1 cellular context compared by ENCODE assay signal in the genomic region with DNA sequence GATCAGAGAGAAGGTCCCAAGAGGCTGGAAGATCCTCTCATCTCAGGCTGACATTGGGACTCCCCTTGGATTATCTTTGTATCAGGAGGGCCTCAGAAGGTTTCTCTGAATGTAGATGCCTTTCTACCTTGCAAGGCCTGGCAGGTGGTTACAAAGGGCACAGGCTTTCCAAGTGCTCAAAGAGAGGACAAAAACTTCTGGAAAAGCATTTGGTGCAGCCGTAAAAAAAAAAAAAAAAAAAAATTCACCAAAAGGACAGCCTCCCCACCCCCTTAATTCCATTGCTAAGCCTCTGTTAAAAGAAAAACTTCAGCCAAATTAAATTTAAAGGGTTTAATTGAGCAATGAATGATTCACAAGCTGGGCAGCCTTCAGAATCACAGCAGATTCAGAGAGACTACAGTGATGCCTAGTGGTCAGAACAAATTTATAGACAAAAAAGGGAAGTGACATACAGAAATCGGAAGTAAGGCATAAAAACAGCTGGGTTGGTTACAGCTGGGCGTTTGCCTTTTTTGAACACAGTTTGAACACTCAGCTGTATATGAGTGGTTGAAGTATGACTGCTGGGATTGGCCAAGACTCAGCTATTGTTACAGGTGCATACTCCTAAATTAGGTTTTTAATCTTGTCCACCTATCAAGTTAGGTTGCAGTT.
TF ChIP-seq lines count a peak whose summit lies in the region.

No MANE protein-coding gene starts in this region.

TF ChIP-seq in K562, 482 proteins besides CTCF, POLR2A, EP300 and RAD21 (continued from another document and continues in another):
- TF ChIP-seq, protein P1, sequence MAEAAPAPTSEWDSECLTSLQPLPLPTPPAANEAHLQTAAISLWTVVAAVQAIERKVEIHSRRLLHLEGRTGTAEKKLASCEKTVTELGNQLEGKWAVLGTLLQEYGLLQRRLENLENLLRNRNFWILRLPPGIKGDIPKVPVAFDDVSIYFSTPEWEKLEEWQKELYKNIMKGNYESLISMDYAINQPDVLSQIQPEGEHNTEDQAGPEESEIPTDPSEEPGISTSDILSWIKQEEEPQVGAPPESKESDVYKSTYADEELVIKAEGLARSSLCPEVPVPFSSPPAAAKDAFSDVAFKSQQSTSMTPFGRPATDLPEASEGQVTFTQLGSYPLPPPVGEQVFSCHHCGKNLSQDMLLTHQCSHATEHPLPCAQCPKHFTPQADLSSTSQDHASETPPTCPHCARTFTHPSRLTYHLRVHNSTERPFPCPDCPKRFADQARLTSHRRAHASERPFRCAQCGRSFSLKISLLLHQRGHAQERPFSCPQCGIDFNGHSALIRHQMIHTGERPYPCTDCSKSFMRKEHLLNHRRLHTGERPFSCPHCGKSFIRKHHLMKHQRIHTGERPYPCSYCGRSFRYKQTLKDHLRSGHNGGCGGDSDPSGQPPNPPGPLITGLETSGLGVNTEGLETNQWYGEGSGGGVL (CRISPR knock-in tag; IDR thresholded peaks at IDR 0.05) = no peak
- TF ChIP-seq, protein P2, sequence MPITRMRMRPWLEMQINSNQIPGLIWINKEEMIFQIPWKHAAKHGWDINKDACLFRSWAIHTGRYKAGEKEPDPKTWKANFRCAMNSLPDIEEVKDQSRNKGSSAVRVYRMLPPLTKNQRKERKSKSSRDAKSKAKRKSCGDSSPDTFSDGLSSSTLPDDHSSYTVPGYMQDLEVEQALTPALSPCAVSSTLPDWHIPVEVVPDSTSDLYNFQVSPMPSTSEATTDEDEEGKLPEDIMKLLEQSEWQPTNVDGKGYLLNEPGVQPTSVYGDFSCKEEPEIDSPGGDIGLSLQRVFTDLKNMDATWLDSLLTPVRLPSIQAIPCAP (CRISPR knock-in tag; IDR thresholded peaks at IDR 0.05; ENCODE audit: borderline replicate concordance) = no peak
- TF ChIP-seq L3MBTL2 (IDR thresholded peaks at IDR 0.05) (0 out of 2 replicates have a peak, but pooled peaks have one; percentile 38), ZNF561 (CRISPR knock-in tag; conservative IDR thresholded peaks at IDR 0.05) (no peak), ZNF77 (CRISPR knock-in tag; IDR thresholded peaks at IDR 0.05) (no peak), TCF7L2 (IDR thresholded peaks at IDR 0.05; ENCODE audit: low read depth, low read length) (no peak), ZNF280B (CRISPR knock-in tag; IDR thresholded peaks at IDR 0.05) (no peak), NR3C1 (CRISPR knock-in tag; IDR thresholded peaks at IDR 0.05) (no peak), ELK3 (CRISPR knock-in tag; IDR thresholded peaks at IDR 0.05) (no peak), DIDO1 (tag; IDR thresholded peaks at IDR 0.05; ENCODE audit: low read depth) (no peak), STAT6 (CRISPR knock-in tag; IDR thresholded peaks at IDR 0.05) (no peak), JUND (IDR thresholded peaks at IDR 0.05; ENCODE audit: borderline replicate concordance, low read depth, low read length) (peak; percentile 37), JUND (tag; IDR thresholded peaks at IDR 0.05; ENCODE audit: borderline replicate concordance, low read depth, low read length) (peak; percentile 38; the same call in 1 of the 3 replicates), CBFA2T2 (conservative IDR thresholded peaks at IDR 0.05) (no peak), GATAD2A (IDR thresholded peaks at IDR 0.05) (no peak), ZKSCAN1 (IDR thresholded peaks at IDR 0.05; ENCODE audit: low read depth, low read length) (no peak), SRF (CRISPR knock-in tag; IDR thresholded peaks at IDR 0.05) (peak in 1 of 2 experiments; percentile 53; a peak in 1 of 4 replicates), EP400 (IDR thresholded peaks at IDR 0.05) (0 out of 2 replicates have a peak, but pooled peaks have one; percentile 10), FOSL1 (tag; conservative IDR thresholded peaks at IDR 0.05) (no peak; the same call in 1 of the 2 replicates), ZNF766 (CRISPR knock-in tag; conservative IDR thresholded peaks at IDR 0.05) (0 out of 2 replicates have a peak, but pooled peaks have one; percentile 53), GABPB1 (CRISPR knock-in tag; IDR thresholded peaks at IDR 0.05) (no peak; the same call in 1 of the 2 replicates), ZNF324 (CRISPR knock-in tag; IDR thresholded peaks at IDR 0.05) (no peak), ZNF764 (CRISPR knock-in tag; IDR thresholded peaks at IDR 0.05; ENCODE audit: low read depth) (no peak), TAF9B (IDR thresholded peaks at IDR 0.05; ENCODE audit: partially characterized antibody) (peak; percentile 84), ZNF212 (CRISPR knock-in tag; IDR thresholded peaks at IDR 0.05) (no peak), ZBTB33 (CRISPR knock-in tag; IDR thresholded peaks at IDR 0.05) (no peak), ZNF668 (CRISPR knock-in tag; IDR thresholded peaks at IDR 0.05) (no peak), NRF1 (conservative IDR thresholded peaks at IDR 0.05 in 1 of 2, IDR thresholded peaks at IDR 0.05 in 1 of 2) (no peak; a peak in 1 of 4 replicates), ATF2 (CRISPR knock-in tag; IDR thresholded peaks at IDR 0.05) (no peak), CAMTA2 (CRISPR knock-in tag; conservative IDR thresholded peaks at IDR 0.05) (no peak), CSDE1 (IDR thresholded peaks at IDR 0.05) (no peak), MYBL2 (IDR thresholded peaks at IDR 0.05; ENCODE audit: low read depth) (peak; percentile 95), MYBL2 (CRISPR knock-in tag; IDR thresholded peaks at IDR 0.05; ENCODE audit: borderline replicate concordance) (no peak), ZKSCAN8 (CRISPR knock-in tag; IDR thresholded peaks at IDR 0.05) (no peak), ZNF512 (tag; IDR thresholded peaks at IDR 0.05) (no peak), TEAD4 (IDR thresholded peaks at IDR 0.05; ENCODE audit: low read length) (no peak), TEAD4 (CRISPR knock-in tag; IDR thresholded peaks at IDR 0.05; ENCODE audit: borderline replicate concordance) (no peak)
- TF ChIP-seq, protein P3, sequence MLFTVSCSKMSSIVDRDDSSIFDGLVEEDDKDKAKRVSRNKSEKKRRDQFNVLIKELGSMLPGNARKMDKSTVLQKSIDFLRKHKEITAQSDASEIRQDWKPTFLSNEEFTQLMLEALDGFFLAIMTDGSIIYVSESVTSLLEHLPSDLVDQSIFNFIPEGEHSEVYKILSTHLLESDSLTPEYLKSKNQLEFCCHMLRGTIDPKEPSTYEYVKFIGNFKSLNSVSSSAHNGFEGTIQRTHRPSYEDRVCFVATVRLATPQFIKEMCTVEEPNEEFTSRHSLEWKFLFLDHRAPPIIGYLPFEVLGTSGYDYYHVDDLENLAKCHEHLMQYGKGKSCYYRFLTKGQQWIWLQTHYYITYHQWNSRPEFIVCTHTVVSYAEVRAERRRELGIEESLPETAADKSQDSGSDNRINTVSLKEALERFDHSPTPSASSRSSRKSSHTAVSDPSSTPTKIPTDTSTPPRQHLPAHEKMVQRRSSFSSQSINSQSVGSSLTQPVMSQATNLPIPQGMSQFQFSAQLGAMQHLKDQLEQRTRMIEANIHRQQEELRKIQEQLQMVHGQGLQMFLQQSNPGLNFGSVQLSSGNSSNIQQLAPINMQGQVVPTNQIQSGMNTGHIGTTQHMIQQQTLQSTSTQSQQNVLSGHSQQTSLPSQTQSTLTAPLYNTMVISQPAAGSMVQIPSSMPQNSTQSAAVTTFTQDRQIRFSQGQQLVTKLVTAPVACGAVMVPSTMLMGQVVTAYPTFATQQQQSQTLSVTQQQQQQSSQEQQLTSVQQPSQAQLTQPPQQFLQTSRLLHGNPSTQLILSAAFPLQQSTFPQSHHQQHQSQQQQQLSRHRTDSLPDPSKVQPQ (CRISPR knock-in tag; IDR thresholded peaks at IDR 0.05; ENCODE audit: borderline replicate concordance) = no peak
- TF ChIP-seq, protein P4, sequence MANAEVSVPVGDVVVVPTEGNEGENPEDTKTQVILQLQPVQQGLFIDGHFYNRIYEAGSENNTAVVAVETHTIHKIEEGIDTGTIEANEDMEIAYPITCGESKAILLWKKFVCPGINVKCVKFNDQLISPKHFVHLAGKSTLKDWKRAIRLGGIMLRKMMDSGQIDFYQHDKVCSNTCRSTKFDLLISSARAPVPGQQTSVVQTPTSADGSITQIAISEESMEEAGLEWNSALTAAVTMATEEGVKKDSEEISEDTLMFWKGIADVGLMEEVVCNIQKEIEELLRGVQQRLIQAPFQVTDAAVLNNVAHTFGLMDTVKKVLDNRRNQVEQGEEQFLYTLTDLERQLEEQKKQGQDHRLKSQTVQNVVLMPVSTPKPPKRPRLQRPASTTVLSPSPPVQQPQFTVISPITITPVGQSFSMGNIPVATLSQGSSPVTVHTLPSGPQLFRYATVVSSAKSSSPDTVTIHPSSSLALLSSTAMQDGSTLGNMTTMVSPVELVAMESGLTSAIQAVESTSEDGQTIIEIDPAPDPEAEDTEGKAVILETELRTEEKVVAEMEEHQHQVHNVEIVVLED (CRISPR knock-in tag; IDR thresholded peaks at IDR 0.05) = 0 out of 2 replicates have a peak, but pooled peaks have one; percentile 0
- TF ChIP-seq, protein P5, sequence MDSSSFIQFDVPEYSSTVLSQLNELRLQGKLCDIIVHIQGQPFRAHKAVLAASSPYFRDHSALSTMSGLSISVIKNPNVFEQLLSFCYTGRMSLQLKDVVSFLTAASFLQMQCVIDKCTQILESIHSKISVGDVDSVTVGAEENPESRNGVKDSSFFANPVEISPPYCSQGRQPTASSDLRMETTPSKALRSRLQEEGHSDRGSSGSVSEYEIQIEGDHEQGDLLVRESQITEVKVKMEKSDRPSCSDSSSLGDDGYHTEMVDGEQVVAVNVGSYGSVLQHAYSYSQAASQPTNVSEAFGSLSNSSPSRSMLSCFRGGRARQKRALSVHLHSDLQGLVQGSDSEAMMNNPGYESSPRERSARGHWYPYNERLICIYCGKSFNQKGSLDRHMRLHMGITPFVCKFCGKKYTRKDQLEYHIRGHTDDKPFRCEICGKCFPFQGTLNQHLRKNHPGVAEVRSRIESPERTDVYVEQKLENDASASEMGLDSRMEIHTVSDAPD (CRISPR knock-in tag; IDR thresholded peaks at IDR 0.05) = no peak
